In genomic region chr5:171825046-171825445, GRCh38 we compare ENCODE assay signal across 23 cellular contexts. TPM values are rescaled to one million over a fixed set of nuclear protein-coding genes. Genes with fewer than 3 reads are reported as not detected.
DNase-seq lines count a peak whose midpoint lies in the region; ATAC-seq and TF ChIP-seq lines count a peak whose summit lies in the region.
"Had no signal": no experiment of that assay in that cellular context is flagged by ENCODE, and none has a peak within 500 bp of the region (broad histone marks: within the 10 kb centered on the region; RNA-seq: fewer than 3 reads in every experiment).

No MANE protein-coding gene starts in this region.

- H3K9me3 ChIP-seq in PC-3 (ENCODE audit: low read length), result peaks cover 9% of the 10 kb centered on the region
- H3K9me3 ChIP-seq in CD8-positive, alpha-beta memory T cell (ENCODE audit: low read length), result no peaks in the 10 kb centered on the region
- H3K9me3 ChIP-seq: SK-N-SH had no signal

- CTCF ChIA-PET in PC-3 (lab: Charles Lee), result no interaction called here
- CTCF ChIA-PET in CD8-positive, alpha-beta memory T cell (lab: Charles Lee), result no interaction called here

- no peaks in the 10 kb centered on the region for H3K4me1 ChIP-seq in PC-3 (ENCODE audit: insufficient read depth, low read length)
- no peaks in the 10 kb centered on the region for H3K4me1 ChIP-seq in CD8-positive, alpha-beta memory T cell (ENCODE audit: insufficient read depth, low read length)
- H3K4me1 ChIP-seq: A549 had no signal

- H3K27me3 ChIP-seq in PC-3 (ENCODE audit: low read length), result peaks cover 11% of the 10 kb centered on the region; the same call in 1 of the 2 replicates
- no peaks in the 10 kb centered on the region for H3K27me3 ChIP-seq in CD8-positive, alpha-beta memory T cell (ENCODE audit: insufficient read depth, low read length, poor library complexity, severe bottlenecking)

- H3K4me3 ChIP-seq in PC-3 (ENCODE audit: low read length) (no peak overlapping the region), epithelial cell of esophagus (ENCODE audit: low read length) (no peak overlapping the region)
- H3K4me3 ChIP-seq in CD8-positive, alpha-beta memory T cell (ENCODE audit: low read length), result no peak overlapping the region
- H3K4me3 ChIP-seq: A549, PC-9 had no signal

- H3F3A ChIP-seq in PC-3 (ENCODE audit: low read length, unreplicated experiment), result no peaks in the 10 kb centered on the region

- H3K9me3 Mint-ChIP-seq in chondrocyte (ENCODE audit: low read depth), result peaks cover 31% of the 10 kb centered on the region
- H3K9me3 Mint-ChIP-seq in CD8-positive, alpha-beta memory T cell, result peaks cover 0 to 1% (median 0%) of the 10 kb centered on the region in 5 donors

- no peaks in the 10 kb centered on the region for H3K79me2 ChIP-seq in PC-3 (ENCODE audit: low read length)

- no peaks in the 10 kb centered on the region for H3K27me3 Mint-ChIP-seq in chondrocyte (ENCODE audit: low read depth)
- peaks cover 3 to 6% of the 10 kb centered on the region in 2 donors for H3K27me3 Mint-ChIP-seq in CD8-positive, alpha-beta memory T cell

- H3K36me3 Mint-ChIP-seq in chondrocyte (ENCODE audit: low read depth), result peaks cover 2% of the 10 kb centered on the region
- peaks cover 0 to 19% (median 3%) of the 10 kb centered on the region in 3 donors for H3K36me3 Mint-ChIP-seq in CD8-positive, alpha-beta memory T cell
- H3K36me3 Mint-ChIP-seq: CD14-positive monocyte had no signal

- intact Hi-C loops in PC-3 (cut with micrococcal nuclease), result no loop called here

- no peaks in the 10 kb centered on the region for H3K9me2 ChIP-seq in PC-3 (replicated peaks; ENCODE audit: low read length)
- H3K9me2 ChIP-seq: SK-N-SH had no signal

- POLR2A ChIA-PET in PC-3 (lab: Charles Lee; ENCODE audit: unreplicated experiment), result no interaction called here
- POLR2A ChIA-PET in CD8-positive, alpha-beta memory T cell (lab: Charles Lee), result no interaction called here

- H3K4me2 ChIP-seq in PC-3 (ENCODE audit: low read length), result no peak overlapping the region
- H3K4me2 ChIP-seq: A549, PC-9, SK-N-SH had no signal

- DNase-seq in EL, result peak; percentile 11
- DNase-seq in PC-3, result peak; percentile 30
- peak; percentile 59 for DNase-seq in epithelial cell of esophagus (ENCODE audit: low read depth)
- peak; percentile 19 for DNase-seq in renal cortical epithelial cell (ENCODE audit: low read depth)
- DNase-seq in chondrocyte (ENCODE audit: low spot score), result no peak
- DNase-seq in CD8-positive, alpha-beta memory T cell, result no peak
- DNase-seq in cortex of kidney (lab: John Stamatoyannopoulos, UW), result no peak
- DNase-seq in NCI-H2171 (lab: John Stamatoyannopoulos, UW), result no peak
- DNase-seq: AML-193, COR-L47, H9, MV-4-11, NCI-H1417, NCI-H187 treated with DMSO at 0.1 percent for 48 hours, NCI-H446 treated with DMSO at 0.1 percent for 48 hours, NCI-H774, PC-9, SHP77, SK-N-SH had no signal

- BruUV-seq in PC-3 (replicated peaks; lab: Mats Ljungman, UMichigan), result no TSS peak

- no peaks in the 10 kb centered on the region for H4K20me1 ChIP-seq in PC-3 (ENCODE audit: low read length)

- ATAC-seq in PC-3, result no peak
- ATAC-seq: A549 had no signal

- no peaks in the 10 kb centered on the region for H3K36me3 ChIP-seq in PC-3 (ENCODE audit: low read depth, low read length)
- H3K36me3 ChIP-seq in CD8-positive, alpha-beta memory T cell (ENCODE audit: insufficient read depth, low read length), result no peaks in the 10 kb centered on the region

- H3K27ac ChIP-seq in PC-3 (ENCODE audit: low read length), result no peak overlapping the region
- H3K27ac ChIP-seq in CD8-positive, alpha-beta memory T cell (ENCODE audit: low read depth, low read length), result no peak overlapping the region
- H3K27ac ChIP-seq: A549, PC-9 had no signal

- no peak overlapping the region for H2AFZ ChIP-seq in PC-3 (ENCODE audit: low read length)
- H2AFZ ChIP-seq: PC-9 had no signal

- no peak overlapping the region for H3K9ac ChIP-seq in PC-3 (ENCODE audit: low read length)
- H3K9ac ChIP-seq: SK-N-SH had no signal

- no peak overlapping the region for H3K27ac Mint-ChIP-seq in chondrocyte (ENCODE audit: unreplicated experiment)
- H3K27ac Mint-ChIP-seq in CD8-positive, alpha-beta memory T cell, result no peak overlapping the region
- H3K27ac Mint-ChIP-seq: CD14-positive monocyte, H9 had no signal

- no peak for TF ChIP-seq CTCF in PC-3 (conservative IDR thresholded peaks at IDR 0.05; ENCODE audit: low read depth, low read length)
- TF ChIP-seq CTCF in epithelial cell of esophagus (IDR thresholded peaks at IDR 0.05; ENCODE audit: insufficient read depth, low read depth, low read length, missing control alignments), result no peak
- TF ChIP-seq CTCF in chondrocyte (IDR thresholded peaks at IDR 0.05), result no peak

- H3K4me3 Mint-ChIP-seq in chondrocyte (ENCODE audit: unreplicated experiment), result no peak overlapping the region
- H3K4me3 Mint-ChIP-seq in CD8-positive, alpha-beta memory T cell, result no peak overlapping the region
- H3K4me3 Mint-ChIP-seq: H9 had no signal

- H3K4me1 Mint-ChIP-seq in chondrocyte (ENCODE audit: low read depth), result no peaks in the 10 kb centered on the region
- no peaks in the 10 kb centered on the region for H3K4me1 Mint-ChIP-seq in CD8-positive, alpha-beta memory T cell
- H3K4me1 Mint-ChIP-seq: CD14-positive monocyte had no signal

RNA-seq across cellular contexts. Expression of gene SMIM23, which starts 39.4 kb away (rescaled TPM):
- total RNA-seq in PC-3 (2014; rRNA removed) (not detected in 2 replicates), renal cortical epithelial cell (not detected in 2 replicates), chondrocyte (not detected in 3 replicates)
- total RNA-seq in CD8-positive, alpha-beta memory T cell, result not detected
- not detected for polyA plus RNA-seq in CD8-positive, alpha-beta memory T cell
- total RNA-seq: H9, HT1080, LHCN-M2, PC-9 had no signal
- polyA plus RNA-seq: A549, CD14-positive monocyte, SK-N-SH had no signal

Comparison
In these comparisons a context has a peak if more than half of its experiments do, and no peak if none do; other contexts are left out.
1. DNase-seq: peak in EL (single experiment), PC-3 (single experiment), epithelial cell of esophagus (single experiment) and renal cortical epithelial cell (single experiment); none in chondrocyte (single experiment), CD8-positive, alpha-beta memory T cell (0 of 5), cortex of kidney (single experiment) and NCI-H2171 (single experiment).